ENCODE assay signal across 15 cellular contexts in genomic region chr3:71254251-71254650, GRCh38.
DNase-seq lines count a peak whose midpoint lies in the region; ATAC-seq and TF ChIP-seq lines count a peak whose summit lies in the region.
"Had no signal": no experiment of that assay in that cellular context is flagged by ENCODE, and none has a peak within 500 bp of the region (broad histone marks: within the 10 kb centered on the region; RNA-seq: fewer than 3 reads in every experiment).

No MANE protein-coding gene starts in this region.

- no peak for TF ChIP-seq POLR2A in stomach (IDR thresholded peaks at IDR 0.05)

- no peaks in the 10 kb centered on the region for H4K20me1 ChIP-seq in OCI-LY7 (ENCODE audit: insufficient read depth, low read length)

- no peaks in the 10 kb centered on the region for H3K9me3 Mint-ChIP-seq in activated CD8-positive, alpha-beta T cell treated with anti-CD3 and anti-CD28 coated beads for 36 hours
- H3K9me3 Mint-ChIP-seq in activated CD8-positive, alpha-beta T cell treated with anti-CD3 and anti-CD28 coated beads, Interleukin-2, amount 10 ng/mL, durations not matched to agents 7 days and 5 days (ENCODE audit: insufficient read depth), result no peaks in the 10 kb centered on the region
- H3K9me3 Mint-ChIP-seq in endodermal cell, result no peaks in the 10 kb centered on the region
- H3K9me3 Mint-ChIP-seq: stimulated activated memory B cell treated with anti-CD40 and anti-IgM and Interleukin-4, amounts not matched to agents 10 μg/mL and 1 μg/mL and 100 μg/mL, for 72 hours had no signal

- TF ChIP-seq CTCF in activated CD8-positive, alpha-beta T cell treated with anti-CD3 and anti-CD28 coated beads for 36 hours (IDR thresholded peaks at IDR 0.05), result no peak
- TF ChIP-seq CTCF in endodermal cell (conservative IDR thresholded peaks at IDR 0.05) (no peak), lung (IDR thresholded peaks at IDR 0.05; ENCODE audit: control extremely low read depth, extremely low read depth) (no peak), stomach (IDR thresholded peaks at IDR 0.05) (no peak), OCI-LY7 (conservative IDR thresholded peaks at IDR 0.05; ENCODE audit: low read length) (no peak)

- no peak overlapping the region for H3K4me3 Mint-ChIP-seq in activated CD8-positive, alpha-beta T cell treated with anti-CD3 and anti-CD28 coated beads for 36 hours
- H3K4me3 Mint-ChIP-seq in activated CD8-positive, alpha-beta T cell treated with anti-CD3 and anti-CD28 coated beads, Interleukin-2, amount 10 ng/mL, durations not matched to agents 7 days and 5 days, result no peak overlapping the region
- no peak overlapping the region for H3K4me3 Mint-ChIP-seq in endodermal cell
- H3K4me3 Mint-ChIP-seq: stimulated activated memory B cell treated with anti-CD40 and anti-IgM and Interleukin-4, amounts not matched to agents 10 μg/mL and 1 μg/mL and 100 μg/mL, for 72 hours had no signal

- DNase-seq in activated CD8-positive, alpha-beta T cell treated with anti-CD3 and anti-CD28 coated beads for 36 hours, result no peak
- DNase-seq in activated CD8-positive, alpha-beta T cell treated with anti-CD3 and anti-CD28 coated beads, Interleukin-2, amount 10 ng/mL, durations not matched to agents 7 days and 5 days, result no peak
- DNase-seq in endodermal cell (no peak), lung (ENCODE audit: low spot score) (no peak), stomach (peak; percentile 55), OCI-LY7 (ENCODE audit: low spot score) (no peak)
- DNase-seq in effector CD4-positive, alpha-beta T cell, result no peak
- DNase-seq: 8988T; activated CD8-positive, alpha-beta memory T cell treated with anti-CD3 and anti-CD28 coated beads, Interleukin-2, amount 50 U/mL, for 48 hours; retina; stimulated activated CD4-positive, alpha-beta T cell treated with anti-CD3 and anti-CD28 coated beads, Interleukin-4, amount 100 ng/mL, for 24 hours; WERI-Rb-1 had no signal

- H3K27me3 Mint-ChIP-seq in activated CD8-positive, alpha-beta T cell treated with anti-CD3 and anti-CD28 coated beads for 36 hours, result no peaks in the 10 kb centered on the region
- H3K27me3 Mint-ChIP-seq in activated CD8-positive, alpha-beta T cell treated with anti-CD3 and anti-CD28 coated beads, Interleukin-2, amount 10 ng/mL, durations not matched to agents 7 days and 5 days (ENCODE audit: low read depth), result no peaks in the 10 kb centered on the region
- no peaks in the 10 kb centered on the region for H3K27me3 Mint-ChIP-seq in endodermal cell (ENCODE audit: insufficient read depth)
- H3K27me3 Mint-ChIP-seq: stimulated activated memory B cell treated with anti-CD40 and anti-IgM and Interleukin-4, amounts not matched to agents 10 μg/mL and 1 μg/mL and 100 μg/mL, for 72 hours had no signal

- no peaks in the 10 kb centered on the region for H3K36me3 ChIP-seq in endodermal cell (ENCODE audit: control insufficient read depth, insufficient read depth, low read length)
- H3K36me3 ChIP-seq in lung (ENCODE audit: control insufficient read depth in 2 of 2, insufficient read depth in 2 of 2, low read length in 2 of 2), result no peaks in the 10 kb centered on the region
- H3K36me3 ChIP-seq in stomach, result no peaks in the 10 kb centered on the region
- H3K36me3 ChIP-seq in OCI-LY7 (ENCODE audit: insufficient read depth, low read length), result no peaks in the 10 kb centered on the region
- H3K36me3 ChIP-seq: adrenal gland, WERI-Rb-1 had no signal

- H3K27me3 ChIP-seq in endodermal cell (ENCODE audit: control insufficient read depth, insufficient read depth, low read length, poor library complexity, severe bottlenecking), result no peaks in the 10 kb centered on the region
- no peaks in the 10 kb centered on the region for H3K27me3 ChIP-seq in lung (ENCODE audit: control insufficient read depth, insufficient read depth)
- H3K27me3 ChIP-seq in stomach, result no peaks in the 10 kb centered on the region
- H3K27me3 ChIP-seq: adrenal gland had no signal

- peak overlapping the region; percentile 65 for H3K27ac Mint-ChIP-seq in activated CD8-positive, alpha-beta T cell treated with anti-CD3 and anti-CD28 coated beads for 36 hours
- H3K27ac Mint-ChIP-seq in activated CD8-positive, alpha-beta T cell treated with anti-CD3 and anti-CD28 coated beads, Interleukin-2, amount 10 ng/mL, durations not matched to agents 7 days and 5 days, result no peak overlapping the region
- H3K27ac Mint-ChIP-seq in endodermal cell, result peak overlapping the region; percentile 29
- H3K27ac Mint-ChIP-seq: stimulated activated memory B cell treated with anti-CD40 and anti-IgM and Interleukin-4, amounts not matched to agents 10 μg/mL and 1 μg/mL and 100 μg/mL, for 72 hours had no signal

- 88% methylated on average over 4 of the region's 4 CpGs; no CpG with 5 or more reads in 1 of the 2 experiments for WGBS in endodermal cell (ENCODE audit: insufficient coverage in 1 of 2, insufficient read length in 1 of 2), 2 experiments
- 71 to 86% methylated on average over 4 of the region's 4 CpGs for WGBS in lung, 2 donors
- WGBS in stomach, 5 donors, result 34 to 51% (median 39%) methylated on average over 4 of the region's 4 CpGs

- H3K27ac ChIP-seq in endodermal cell (ENCODE audit: low read depth, low read length), result no peak overlapping the region
- peak overlapping the region; percentile 63 to 71 for H3K27ac ChIP-seq in lung (ENCODE audit: low read depth in 1 of 2, low read length in 1 of 2)
- H3K27ac ChIP-seq in stomach, result peak overlapping the region in 4 of 5 donors; percentile 64 to 77 (median 72)
- H3K27ac ChIP-seq in OCI-LY7 (ENCODE audit: low read depth, low read length, poor library complexity, severe bottlenecking), result no peak overlapping the region
- H3K27ac ChIP-seq: adrenal gland, WERI-Rb-1 had no signal

- no peaks in the 10 kb centered on the region for H3K9me2 ChIP-seq in OCI-LY7 (ENCODE audit: insufficient read depth, low read length)

- H3K9me3 ChIP-seq in endodermal cell (ENCODE audit: control insufficient read depth, low read length), result no peaks in the 10 kb centered on the region
- no peaks in the 10 kb centered on the region for H3K9me3 ChIP-seq in lung (ENCODE audit: control insufficient read depth in 2 of 2, insufficient read depth in 1 of 2, low read length in 1 of 2)
- no peaks in the 10 kb centered on the region for H3K9me3 ChIP-seq in stomach
- no peaks in the 10 kb centered on the region for H3K9me3 ChIP-seq in OCI-LY7 (ENCODE audit: low read length)
- H3K9me3 ChIP-seq: adrenal gland had no signal

- no TSS peak for BruUV-seq in OCI-LY7 (replicated peaks; lab: Mats Ljungman, UMichigan)

- H3K4me3 ChIP-seq in endodermal cell (ENCODE audit: low read length) (peak overlapping the region; percentile 63), lung (no peak overlapping the region), stomach (no peak overlapping the region), OCI-LY7 (ENCODE audit: low read depth, low read length, poor library complexity, severe bottlenecking) (no peak overlapping the region)
- H3K4me3 ChIP-seq: adrenal gland had no signal

- peaks cover 77% of the 10 kb centered on the region for H3K4me1 Mint-ChIP-seq in activated CD8-positive, alpha-beta T cell treated with anti-CD3 and anti-CD28 coated beads for 36 hours (ENCODE audit: low read depth)
- peaks cover 14% of the 10 kb centered on the region for H3K4me1 Mint-ChIP-seq in activated CD8-positive, alpha-beta T cell treated with anti-CD3 and anti-CD28 coated beads, Interleukin-2, amount 10 ng/mL, durations not matched to agents 7 days and 5 days (ENCODE audit: low read depth)
- H3K4me1 Mint-ChIP-seq in endodermal cell, result peaks cover 44% of the 10 kb centered on the region

- peak overlapping the region; percentile 22 for H3K9ac ChIP-seq in endodermal cell (ENCODE audit: extremely low read depth, low read length, poor library complexity, severe bottlenecking)

- POLR2A ChIA-PET in activated CD8-positive, alpha-beta T cell treated with anti-CD3 and anti-CD28 coated beads for 36 hours (lab: Charles Lee), result interaction anchor here (0.7 kb wide), 1 partner anchor 31 kb away, joined by 3 read pairs; no protein-coding TSS in a partner anchor
- POLR2A ChIA-PET in activated CD8-positive, alpha-beta T cell treated with anti-CD3 and anti-CD28 coated beads, Interleukin-2, amount 10 ng/mL, durations not matched to agents 7 days and 5 days (lab: Charles Lee), result no interaction called here
- POLR2A ChIA-PET in OCI-LY7 (lab: Charles Lee), result interaction anchor here (0.6 to 2.0 kb wide), 2 partner anchors 10 to 1837 kb away, joined by 3 to 5 read pairs; no protein-coding TSS in a partner anchor

- intact Hi-C loops in activated CD8-positive, alpha-beta T cell treated with anti-CD3 and anti-CD28 coated beads for 36 hours (cut with micrococcal nuclease), result no loop called here
- intact Hi-C loops in stomach (cut with DNase I; ENCODE audit: low total_unique reads), result no loop called here
- intact Hi-C loops in OCI-LY7 (cut with micrococcal nuclease; ENCODE audit: unreplicated experiment), result no loop called here

- no peak for TF ChIP-seq EP300 in stomach (IDR thresholded peaks at IDR 0.05)

- CTCF ChIA-PET in activated CD8-positive, alpha-beta T cell treated with anti-CD3 and anti-CD28 coated beads for 36 hours (lab: Charles Lee), result no interaction called here
- CTCF ChIA-PET in activated CD8-positive, alpha-beta T cell treated with anti-CD3 and anti-CD28 coated beads, Interleukin-2, amount 10 ng/mL, durations not matched to agents 7 days and 5 days (lab: Charles Lee), result no interaction called here
- CTCF ChIA-PET in OCI-LY7 (lab: Charles Lee; ENCODE audit: unreplicated experiment), result no interaction called here

- H3K79me2 ChIP-seq in OCI-LY7 (ENCODE audit: insufficient read depth, low read depth, low read length), result no peaks in the 10 kb centered on the region

- no peak overlapping the region for H3K4me2 ChIP-seq in OCI-LY7 (ENCODE audit: low read length)

- H3K4me1 ChIP-seq in endodermal cell (ENCODE audit: control insufficient read depth, insufficient read depth, low read length) (peaks cover 13% of the 10 kb centered on the region), lung (ENCODE audit: control insufficient read depth in 2 of 2, insufficient read depth in 2 of 2, low read length in 2 of 2) (peaks cover 0 to 3% of the 10 kb centered on the region in 2 donors), stomach (peaks cover 7 to 59% (median 35%) of the 10 kb centered on the region in 4 donors), OCI-LY7 (ENCODE audit: insufficient read depth, low read length, poor library complexity, severe bottlenecking) (no peaks in the 10 kb centered on the region)

- H3K36me3 Mint-ChIP-seq in activated CD8-positive, alpha-beta T cell treated with anti-CD3 and anti-CD28 coated beads for 36 hours (ENCODE audit: low read depth), result peaks cover 54% of the 10 kb centered on the region
- H3K36me3 Mint-ChIP-seq in activated CD8-positive, alpha-beta T cell treated with anti-CD3 and anti-CD28 coated beads, Interleukin-2, amount 10 ng/mL, durations not matched to agents 7 days and 5 days (ENCODE audit: low read depth), result peaks cover 8% of the 10 kb centered on the region
- H3K36me3 Mint-ChIP-seq in endodermal cell (ENCODE audit: low read depth), result no peaks in the 10 kb centered on the region

- no peak for ATAC-seq in activated CD8-positive, alpha-beta T cell treated with anti-CD3 and anti-CD28 coated beads for 36 hours
- ATAC-seq in activated CD8-positive, alpha-beta T cell treated with anti-CD3 and anti-CD28 coated beads, Interleukin-2, amount 10 ng/mL, durations not matched to agents 7 days and 5 days, result no peak
- peak; percentile 54 for ATAC-seq in lung (ENCODE audit: insufficient read depth, low FRiP score)
- no peak for ATAC-seq in GM18519 (IDR thresholded peaks at IDR 0.05; ENCODE audit: low FRiP score, unreplicated experiment)
- ATAC-seq: stimulated activated memory B cell treated with anti-CD40 and anti-IgM and Interleukin-4, amounts not matched to agents 10 μg/mL and 1 μg/mL and 100 μg/mL, for 72 hours had no signal

- no peak overlapping the region for H2AFZ ChIP-seq in OCI-LY7 (ENCODE audit: low read length)

Comparison
In these comparisons a context has a peak if more than half of its experiments do, and no peak if none do; other contexts are left out.
1. H3K27ac ChIP-seq: peak in lung (2 of 2) and stomach (4 of 5); none in endodermal cell (single experiment) and OCI-LY7 (single experiment).